26 cellular contexts compared by ENCODE assay signal in genomic region chr7:107630342-107630741, GRCh38.
"Had no signal": no experiment of that assay in that cellular context is flagged by ENCODE, and none has a peak within 500 bp of the region (broad histone marks: within the 10 kb centered on the region; RNA-seq: fewer than 3 reads in every experiment).

No MANE protein-coding gene starts in this region.

- DNase-seq: naive thymus-derived CD4-positive, alpha-beta T cell; natural killer cell; nucleus accumbens; retina; right cardiac atrium; right lobe of liver; sigmoid colon; small intestine; stimulated activated CD4-positive, alpha-beta T cell treated with anti-CD3 and anti-CD28 coated beads, Interleukin-15, amount 100 ng/mL, for 24 hours; stimulated activated CD4-positive, alpha-beta T cell treated with anti-CD3 and anti-CD28 coated beads, Interleukin-2, amount 100 ng/mL, for 24 hours; stimulated activated CD4-positive, alpha-beta T cell treated with anti-CD3 and anti-CD28 coated beads, Interleukin-2, amount 100 ng/mL, for 48 hours; stimulated activated CD4-positive, alpha-beta T cell treated with anti-CD3 and anti-CD28 coated beads, Interleukin-4, amount 100 ng/mL, for 24 hours; stimulated activated naive CD4-positive, alpha-beta T cell; stimulated activated naive CD8-positive, alpha-beta T cell treated with anti-CD3 and anti-CD28 coated beads, Interleukin-15, amount 100 ng/mL, for 72 hours; substantia nigra; testis; tibial artery; transverse colon; upper lobe of right lung; uterus had no signal

- H3K9me3 Mint-ChIP-seq: natural killer cell; nephron; stimulated activated effector memory CD8-positive, alpha-beta T cell treated with anti-CD3 and anti-CD28 coated beads, Interleukin-12 subunit alpha, Interleukin-12 subunit beta, amount 100 ng/mL, for 72 hours; stimulated activated naive CD8-positive, alpha-beta T cell treated with anti-CD3 and anti-CD28 coated beads, Interleukin-15, amount 100 ng/mL, for 72 hours; type B pancreatic cell had no signal

- H3K4me1 Mint-ChIP-seq: nephron; stimulated activated effector memory CD8-positive, alpha-beta T cell treated with anti-CD3 and anti-CD28 coated beads, Interleukin-12 subunit alpha, Interleukin-12 subunit beta, amount 100 ng/mL, for 72 hours had no signal

- H3K36me3 Mint-ChIP-seq: natural killer cell; stimulated activated effector memory CD8-positive, alpha-beta T cell treated with anti-CD3 and anti-CD28 coated beads, Interleukin-12 subunit alpha, Interleukin-12 subunit beta, amount 100 ng/mL, for 72 hours; type B pancreatic cell had no signal

- H3K9me3 ChIP-seq: neutrophil, prostate gland, right lobe of liver, sigmoid colon, suprapubic skin, testis, tibial artery, transverse colon, upper lobe of right lung, uterus had no signal

- ATAC-seq: naive thymus-derived CD4-positive, alpha-beta T cell; natural killer cell; right cardiac atrium; right lobe of liver; stimulated activated effector memory CD8-positive, alpha-beta T cell treated with anti-CD3 and anti-CD28 coated beads, Interleukin-12 subunit alpha, Interleukin-12 subunit beta, amount 100 ng/mL, for 72 hours; stimulated activated naive CD8-positive, alpha-beta T cell treated with anti-CD3 and anti-CD28 coated beads, Interleukin-15, amount 100 ng/mL, for 72 hours; upper lobe of right lung had no signal

- H3K4me3 Mint-ChIP-seq: naive thymus-derived CD4-positive, alpha-beta T cell; natural killer cell; nephron; stimulated activated effector memory CD8-positive, alpha-beta T cell treated with anti-CD3 and anti-CD28 coated beads, Interleukin-12 subunit alpha, Interleukin-12 subunit beta, amount 100 ng/mL, for 72 hours; stimulated activated naive CD8-positive, alpha-beta T cell treated with anti-CD3 and anti-CD28 coated beads, Interleukin-15, amount 100 ng/mL, for 72 hours; type B pancreatic cell had no signal

- H3K27ac Mint-ChIP-seq: naive thymus-derived CD4-positive, alpha-beta T cell; natural killer cell; stimulated activated naive CD8-positive, alpha-beta T cell treated with anti-CD3 and anti-CD28 coated beads, Interleukin-15, amount 100 ng/mL, for 72 hours; type B pancreatic cell had no signal
